1 cellular context compared by ENCODE assay signal in the genomic region with DNA sequence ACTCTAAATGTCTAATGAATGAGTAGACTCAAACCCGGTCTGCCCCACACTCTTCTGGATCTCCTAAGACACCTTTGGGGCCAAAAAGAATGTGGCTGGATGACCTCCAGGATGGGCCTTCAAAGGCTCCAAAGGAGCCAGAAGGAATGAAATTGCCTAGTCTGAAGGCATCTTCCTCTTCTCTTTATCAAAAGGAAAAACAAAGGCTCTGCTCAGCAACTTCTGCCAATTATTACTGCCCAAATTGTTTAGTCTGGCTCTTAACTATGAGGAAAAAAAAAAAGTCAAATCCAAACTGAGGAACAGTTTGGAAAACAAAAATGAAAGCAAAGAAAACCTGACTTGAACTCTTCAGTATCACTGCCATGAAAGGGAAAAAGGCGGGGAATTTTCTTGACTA.
TF ChIP-seq lines count a peak whose summit lies in the region.

No MANE protein-coding gene starts in this region.

TF ChIP-seq in IMR-90, 13 proteins besides CTCF, POLR2A, EP300 and RAD21 (continued from another document):
- TF ChIP-seq MXI1 (IDR thresholded peaks at IDR 0.05; ENCODE audit: borderline replicate concordance, low read depth, low read length) (no peak), RCOR1 (IDR thresholded peaks at IDR 0.05; ENCODE audit: insufficient replicate concordance, low read length) (no peak)
TF ChIP-seq in IMR-90: peak in this region for 0.
